ENCODE assay signal across 8 cellular contexts in the genomic region with DNA sequence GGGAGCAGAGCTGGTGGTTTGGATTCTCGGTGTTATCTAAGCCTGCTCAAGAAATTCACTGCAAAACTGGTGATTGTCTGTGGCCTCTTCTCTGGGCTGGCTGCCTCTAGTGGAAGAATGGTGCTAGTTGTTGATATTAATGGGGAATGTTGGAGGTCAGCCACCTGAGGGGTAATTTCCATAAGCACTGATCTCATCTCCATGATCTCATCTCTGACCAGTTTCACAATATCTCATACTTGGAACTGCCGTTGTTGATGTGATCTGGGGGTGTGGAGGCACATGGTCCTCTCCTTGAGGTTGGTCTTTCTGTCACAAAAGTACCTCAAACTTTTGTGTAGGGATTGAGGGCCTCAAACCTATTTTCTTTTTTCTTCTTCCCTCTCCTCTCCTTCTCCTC.
DNase-seq lines count a peak whose midpoint lies in the region; ATAC-seq, FAIRE-seq and TF ChIP-seq lines count a peak whose summit lies in the region.

No MANE protein-coding gene starts in this region.

- H3K9me3 ChIP-seq in SJCRH30 (replicated peaks), result no peaks in the 10 kb centered on the region
- H3K9me3 ChIP-seq in heart left ventricle, result no peaks in the 10 kb centered on the region

- H3K4me1 ChIP-seq in SJCRH30 (peaks cover 7% of the 10 kb centered on the region), heart left ventricle (peaks cover 0 to 5% (median 0%) of the 10 kb centered on the region in 12 donors)

- DNase-seq in A172 (ENCODE audit: low spot score) (peak; percentile 85), SJCRH30 (peak; percentile 8 to 43), heart left ventricle (peak in 2 of 5 donors; percentile 33 to 37), urothelium cell line (ENCODE audit: low spot score) (peak; percentile 61), DMS153 treated with DMSO at 0.1 percent for 48 hours (lab: John Stamatoyannopoulos, UW; ENCODE audit: unreplicated experiment) (no peak)
- DNase-seq in activated naive CD4-positive, alpha-beta T cell treated with Interleukin-2 at 50 U/mL for 16 hours, result no peak

- peak in 5 of 12 donors; percentile 16 to 27 (median 23) for TF ChIP-seq CTCF in heart left ventricle (IDR thresholded peaks at IDR 0.05)

- peak; percentile 75 for ATAC-seq in GM18520 (IDR thresholded peaks at IDR 0.05; ENCODE audit: unreplicated experiment)
- peak; percentile 61 for ATAC-seq in HG02970 (IDR thresholded peaks at IDR 0.05; ENCODE audit: low FRiP score, unreplicated experiment)
- peak; percentile 20 to 91 (median 82) for ATAC-seq in heart left ventricle

- H3K27ac ChIP-seq in SJCRH30 (no peak overlapping the region), heart left ventricle (peak overlapping the region in 3 of 12 donors; percentile 4 to 43 (median 13))

- no peak overlapping the region for H3K4me3 ChIP-seq in SJCRH30
- H3K4me3 ChIP-seq in heart left ventricle, result no peak overlapping the region

- H3K36me3 ChIP-seq in SJCRH30, result no peaks in the 10 kb centered on the region
- peaks cover 0 to under 1% (median 0%) of the 10 kb centered on the region in 9 donors for H3K36me3 ChIP-seq in heart left ventricle

- no peak for TF ChIP-seq POLR2A in heart left ventricle (IDR thresholded peaks at IDR 0.05)

- FAIRE-seq in urothelium cell line (lab: Jason Lieb, UNC), result no peak

- 53 to 57% (median 55%) methylated on average over 2 of the region's 2 CpGs for WGBS in heart left ventricle, 4 donors

- H3K27me3 ChIP-seq in SJCRH30 (no peaks in the 10 kb centered on the region), heart left ventricle (no peaks in the 10 kb centered on the region)

- intact Hi-C loops in heart left ventricle (cut with DNase I), result no loop called here

Comparison
In these comparisons a context has a peak if more than half of its experiments do, and no peak if none do; other contexts are left out.
1. DNase-seq: peak in A172 (single experiment), SJCRH30 (2 of 2) and urothelium cell line (single experiment); none in DMS153 treated with DMSO at 0.1 percent for 48 hours (single experiment) and activated naive CD4-positive, alpha-beta T cell treated with Interleukin-2 at 50 U/mL for 16 hours (single experiment).
2. Peak in every context shown above with its lines, with median percentiles within 50 percentile points of each other: ATAC-seq.